ENCODE assay signal across 7 cellular contexts in genomic region chr13:41454170-41454569, GRCh38.
"Had no signal": no experiment of that assay in that cellular context is flagged by ENCODE, and none has a peak within 500 bp of the region (broad histone marks: within the 10 kb centered on the region; RNA-seq: fewer than 3 reads in every experiment).

No MANE protein-coding gene starts in this region.

- H3K27ac Mint-ChIP-seq: GM23338, HFFc6 had no signal

- H3K4me2 ChIP-seq: GM23338 had no signal

- H3K36me3 ChIP-seq: HAP-1 had no signal

- H3K9me3 Mint-ChIP-seq: HFFc6 had no signal

- H3K27ac ChIP-seq: HL-60 had no signal

- ATAC-seq: GM23338, HCT116 had no signal

- H3K4me3 ChIP-seq: GM23338, HAP-1 had no signal

- H2AFZ ChIP-seq: GM23338 had no signal

- H3K9me3 ChIP-seq: HAP-1 had no signal

- DNase-seq: HFFc6, IMR-90, KBM-7 had no signal

- H3K4me3 Mint-ChIP-seq: GM23338, HFFc6 had no signal
